In the genomic region with DNA sequence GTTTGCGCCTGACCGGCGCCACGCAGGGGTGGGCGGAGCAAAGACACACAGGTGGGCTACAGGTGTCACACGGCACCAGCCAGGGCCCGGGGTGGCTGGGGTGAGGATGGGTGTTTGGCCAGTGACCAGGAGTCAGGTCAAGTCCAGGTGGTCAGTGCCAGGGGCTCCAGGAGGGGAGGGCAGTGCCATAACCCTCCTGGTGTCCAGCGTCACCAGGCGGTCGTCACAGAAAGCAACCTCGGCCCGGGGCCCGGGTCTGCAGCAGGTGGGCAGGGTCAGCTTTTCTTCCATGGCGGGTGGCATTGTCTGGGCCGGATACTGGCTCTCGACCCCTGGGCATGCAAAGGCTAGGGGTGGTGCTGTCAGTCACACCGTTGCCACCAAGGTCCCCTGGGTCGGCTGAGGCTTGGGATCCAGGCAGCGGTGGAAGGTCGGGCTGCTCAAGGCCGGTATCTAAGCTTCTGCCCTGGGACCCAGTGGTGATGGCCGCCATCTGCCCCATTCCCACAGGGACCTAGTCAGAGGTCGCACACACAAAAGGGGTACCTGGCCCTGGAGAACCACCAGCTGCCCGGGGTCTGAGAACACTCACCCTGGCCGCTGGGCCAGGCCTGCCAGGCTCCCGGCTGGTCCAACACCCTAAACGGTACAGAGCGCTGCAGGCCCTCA, we compare ENCODE assay signal across 1 cellular context.
TF ChIP-seq lines count a peak whose summit lies in the region.

No MANE protein-coding gene starts in this region.

TF ChIP-seq in GM23338, 12 proteins besides CTCF, POLR2A, EP300 and RAD21:
- TF ChIP-seq EZH2phosphoT487 (IDR thresholded peaks at IDR 0.05; ENCODE audit: unreplicated experiment) (no peak), EZH2 (IDR thresholded peaks at IDR 0.05; ENCODE audit: low read depth, unreplicated experiment) (no peak), ZNF331 (CRISPR knock-in tag; IDR thresholded peaks at IDR 0.05; ENCODE audit: low read depth) (no peak), STAT1 (IDR thresholded peaks at IDR 0.05; ENCODE audit: unreplicated experiment) (no peak), ETS1 (IDR thresholded peaks at IDR 0.05) (no peak), NANOG (IDR thresholded peaks at IDR 0.05; ENCODE audit: borderline replicate concordance) (no peak), REST (IDR thresholded peaks at IDR 0.05; ENCODE audit: unreplicated experiment) (no peak), JUNB (IDR thresholded peaks at IDR 0.05; ENCODE audit: unreplicated experiment) (no peak), CREB1 (CRISPR knock-in tag; IDR thresholded peaks at IDR 0.05; ENCODE audit: low read depth) (no peak), POLR2AphosphoS5 (IDR thresholded peaks at IDR 0.05; ENCODE audit: low read depth) (no peak), ZNF114 (CRISPR knock-in tag; IDR thresholded peaks at IDR 0.05) (no peak)
- TF ChIP-seq, protein P1, sequence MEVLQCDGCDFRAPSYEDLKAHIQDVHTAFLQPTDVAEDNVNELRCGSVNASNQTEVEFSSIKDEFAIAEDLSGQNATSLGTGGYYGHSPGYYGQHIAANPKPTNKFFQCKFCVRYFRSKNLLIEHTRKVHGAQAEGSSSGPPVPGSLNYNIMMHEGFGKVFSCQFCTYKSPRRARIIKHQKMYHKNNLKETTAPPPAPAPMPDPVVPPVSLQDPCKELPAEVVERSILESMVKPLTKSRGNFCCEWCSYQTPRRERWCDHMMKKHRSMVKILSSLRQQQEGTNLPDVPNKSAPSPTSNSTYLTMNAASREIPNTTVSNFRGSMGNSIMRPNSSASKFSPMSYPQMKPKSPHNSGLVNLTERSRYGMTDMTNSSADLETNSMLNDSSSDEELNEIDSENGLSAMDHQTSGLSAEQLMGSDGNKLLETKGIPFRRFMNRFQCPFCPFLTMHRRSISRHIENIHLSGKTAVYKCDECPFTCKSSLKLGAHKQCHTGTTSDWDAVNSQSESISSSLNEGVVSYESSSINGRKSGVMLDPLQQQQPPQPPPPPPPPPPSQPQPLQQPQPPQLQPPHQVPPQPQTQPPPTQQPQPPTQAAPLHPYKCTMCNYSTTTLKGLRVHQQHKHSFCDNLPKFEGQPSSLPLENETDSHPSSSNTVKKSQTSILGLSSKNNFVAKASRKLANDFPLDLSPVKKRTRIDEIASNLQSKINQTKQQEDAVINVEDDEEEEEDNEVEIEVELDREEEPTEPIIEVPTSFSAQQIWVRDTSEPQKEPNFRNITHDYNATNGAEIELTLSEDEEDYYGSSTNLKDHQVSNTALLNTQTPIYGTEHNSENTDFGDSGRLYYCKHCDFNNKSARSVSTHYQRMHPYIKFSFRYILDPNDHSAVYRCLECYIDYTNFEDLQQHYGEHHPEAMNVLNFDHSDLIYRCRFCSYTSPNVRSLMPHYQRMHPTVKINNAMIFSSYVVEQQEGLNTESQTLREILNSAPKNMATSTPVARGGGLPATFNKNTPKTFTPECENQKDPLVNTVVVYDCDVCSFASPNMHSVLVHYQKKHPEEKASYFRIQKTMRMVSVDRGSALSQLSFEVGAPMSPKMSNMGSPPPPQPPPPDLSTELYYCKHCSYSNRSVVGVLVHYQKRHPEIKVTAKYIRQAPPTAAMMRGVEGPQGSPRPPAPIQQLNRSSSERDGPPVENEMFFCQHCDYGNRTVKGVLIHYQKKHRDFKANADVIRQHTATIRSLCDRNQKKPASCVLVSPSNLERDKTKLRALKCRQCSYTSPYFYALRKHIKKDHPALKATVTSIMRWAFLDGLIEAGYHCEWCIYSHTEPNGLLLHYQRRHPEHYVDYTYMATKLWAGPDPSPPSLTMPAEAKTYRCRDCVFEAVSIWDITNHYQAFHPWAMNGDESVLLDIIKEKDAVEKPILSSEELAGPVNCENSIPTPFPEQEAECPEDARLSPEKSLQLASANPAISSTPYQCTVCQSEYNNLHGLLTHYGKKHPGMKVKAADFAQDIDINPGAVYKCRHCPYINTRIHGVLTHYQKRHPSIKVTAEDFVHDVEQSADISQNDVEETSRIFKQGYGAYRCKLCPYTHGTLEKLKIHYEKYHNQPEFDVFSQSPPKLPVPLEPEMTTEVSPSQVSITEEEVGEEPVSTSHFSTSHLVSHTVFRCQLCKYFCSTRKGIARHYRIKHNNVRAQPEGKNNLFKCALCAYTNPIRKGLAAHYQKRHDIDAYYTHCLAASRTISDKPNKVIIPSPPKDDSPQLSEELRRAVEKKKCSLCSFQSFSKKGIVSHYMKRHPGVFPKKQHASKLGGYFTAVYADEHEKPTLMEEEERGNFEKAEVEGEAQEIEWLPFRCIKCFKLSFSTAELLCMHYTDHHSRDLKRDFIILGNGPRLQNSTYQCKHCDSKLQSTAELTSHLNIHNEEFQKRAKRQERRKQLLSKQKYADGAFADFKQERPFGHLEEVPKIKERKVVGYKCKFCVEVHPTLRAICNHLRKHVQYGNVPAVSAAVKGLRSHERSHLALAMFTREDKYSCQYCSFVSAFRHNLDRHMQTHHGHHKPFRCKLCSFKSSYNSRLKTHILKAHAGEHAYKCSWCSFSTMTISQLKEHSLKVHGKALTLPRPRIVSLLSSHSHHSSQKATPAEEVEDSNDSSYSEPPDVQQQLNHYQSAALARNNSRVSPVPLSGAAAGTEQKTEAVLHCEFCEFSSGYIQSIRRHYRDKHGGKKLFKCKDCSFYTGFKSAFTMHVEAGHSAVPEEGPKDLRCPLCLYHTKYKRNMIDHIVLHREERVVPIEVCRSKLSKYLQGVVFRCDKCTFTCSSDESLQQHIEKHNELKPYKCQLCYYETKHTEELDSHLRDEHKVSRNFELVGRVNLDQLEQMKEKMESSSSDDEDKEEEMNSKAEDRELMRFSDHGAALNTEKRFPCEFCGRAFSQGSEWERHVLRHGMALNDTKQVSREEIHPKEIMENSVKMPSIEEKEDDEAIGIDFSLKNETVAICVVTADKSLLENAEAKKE (CRISPR knock-in tag; IDR thresholded peaks at IDR 0.05): no peak
